1 cellular context compared by ENCODE assay signal in the genomic region with DNA sequence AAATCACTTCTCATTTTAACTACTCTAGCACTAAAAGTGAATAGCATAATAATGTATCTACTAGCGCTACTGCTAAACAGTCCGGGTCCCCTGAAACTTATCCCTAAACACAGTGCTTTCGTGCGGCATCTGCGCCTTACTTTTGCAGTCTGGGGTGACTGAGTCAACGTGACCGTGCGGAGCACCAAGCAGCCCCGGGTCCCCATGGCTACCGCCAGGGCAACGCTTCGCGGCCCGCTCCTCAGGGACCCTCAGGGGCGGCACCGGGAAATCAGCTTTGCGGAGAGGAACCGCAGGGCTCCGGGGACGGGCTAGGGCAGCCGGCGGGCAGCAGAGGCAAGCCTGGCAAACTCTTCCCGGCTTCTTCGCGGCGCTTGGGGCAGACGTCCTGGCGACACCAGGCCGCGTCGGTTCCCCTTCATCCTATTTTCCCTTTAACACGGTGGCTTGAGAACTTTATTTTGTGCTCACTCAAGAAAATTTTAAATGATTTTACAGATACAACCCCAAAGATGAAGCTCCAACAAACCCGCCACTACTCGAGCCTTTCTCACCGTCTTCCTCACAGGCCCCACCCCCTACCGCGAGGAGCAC.
A peak's percentile ranks its signal among the peaks of the same experiment; 100 is the strongest.
TF ChIP-seq lines count a peak whose summit lies in the region.

No MANE protein-coding gene starts in this region.

TF ChIP-seq in A549, 52 proteins besides CTCF, POLR2A, EP300 and RAD21 (continued from another document):
- TF ChIP-seq, protein P1, sequence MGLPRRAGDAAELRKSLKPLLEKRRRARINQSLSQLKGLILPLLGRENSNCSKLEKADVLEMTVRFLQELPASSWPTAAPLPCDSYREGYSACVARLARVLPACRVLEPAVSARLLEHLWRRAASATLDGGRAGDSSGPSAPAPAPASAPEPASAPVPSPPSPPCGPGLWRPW (IDR thresholded peaks at IDR 0.05) = no peak
- TF ChIP-seq, protein P2, sequence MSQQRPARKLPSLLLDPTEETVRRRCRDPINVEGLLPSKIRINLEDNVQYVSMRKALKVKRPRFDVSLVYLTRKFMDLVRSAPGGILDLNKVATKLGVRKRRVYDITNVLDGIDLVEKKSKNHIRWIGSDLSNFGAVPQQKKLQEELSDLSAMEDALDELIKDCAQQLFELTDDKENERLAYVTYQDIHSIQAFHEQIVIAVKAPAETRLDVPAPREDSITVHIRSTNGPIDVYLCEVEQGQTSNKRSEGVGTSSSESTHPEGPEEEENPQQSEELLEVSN (IDR thresholded peaks at IDR 0.05; ENCODE audit: borderline replicate concordance, low read depth) = no peak
- TF ChIP-seq RNF2 (IDR thresholded peaks at IDR 0.05; ENCODE audit: borderline replicate concordance, low read depth) (0 out of 2 replicates have a peak, but pooled peaks have one; percentile 45), HOXB13 (CRISPR knock-in tag; IDR thresholded peaks at IDR 0.05; ENCODE audit: low read depth) (no peak), PHF8 (IDR thresholded peaks at IDR 0.05; ENCODE audit: borderline replicate concordance, low read depth) (peak; percentile 68; the same call in 1 of the 2 replicates), HDAC2 (IDR thresholded peaks at IDR 0.05) (no peak), RFX5 (IDR thresholded peaks at IDR 0.05) (no peak), MYC (IDR thresholded peaks at IDR 0.05; ENCODE audit: borderline replicate concordance, low read length) (no peak), EHF (CRISPR knock-in tag; IDR thresholded peaks at IDR 0.05) (no peak), CEBPB (IDR thresholded peaks at IDR 0.05) (no peak), JUN (IDR thresholded peaks at IDR 0.05) (peak in 1 of 2 experiments; percentile 4; a peak in 1 of 5 replicates), HOXA7 (CRISPR knock-in tag; IDR thresholded peaks at IDR 0.05) (no peak), GATA3 (IDR thresholded peaks at IDR 0.05; ENCODE audit: borderline replicate concordance) (no peak), RCOR1 (IDR thresholded peaks at IDR 0.05; ENCODE audit: low read depth, low read length) (no peak), ZC3H11A (IDR thresholded peaks at IDR 0.05) (no peak), FOSL2 (IDR thresholded peaks at IDR 0.05) (no peak), FOSL2 (CRISPR knock-in tag; IDR thresholded peaks at IDR 0.05) (no peak), HEYL (CRISPR knock-in tag; IDR thresholded peaks at IDR 0.05) (no peak), TP53 (CRISPR knock-in tag; IDR thresholded peaks at IDR 0.05) (no peak), RARB (CRISPR knock-in tag; IDR thresholded peaks at IDR 0.05) (no peak), FOSB (CRISPR knock-in tag; IDR thresholded peaks at IDR 0.05) (no peak), NR3C1 (IDR thresholded peaks at IDR 0.05) (no peak), ZFP36 (IDR thresholded peaks at IDR 0.05; ENCODE audit: borderline replicate concordance, partially characterized antibody) (no peak), ESRRA (IDR thresholded peaks at IDR 0.05; ENCODE audit: borderline replicate concordance, low read length) (no peak), HOXB5 (CRISPR knock-in tag; IDR thresholded peaks at IDR 0.05) (no peak), CBX2 (IDR thresholded peaks at IDR 0.05; ENCODE audit: borderline replicate concordance, low read depth) (no peak), TFCP2L1 (CRISPR knock-in tag; IDR thresholded peaks at IDR 0.05) (no peak), BHLHE40 (IDR thresholded peaks at IDR 0.05; ENCODE audit: low read depth, low read length) (0 out of 2 replicates have a peak, but pooled peaks have one; percentile 26), CHD2 (IDR thresholded peaks at IDR 0.05; ENCODE audit: low read length, partially characterized antibody) (no peak), CBX8 (IDR thresholded peaks at IDR 0.05) (no peak), ZSCAN20 (CRISPR knock-in tag; IDR thresholded peaks at IDR 0.05) (no peak), CHD4 (IDR thresholded peaks at IDR 0.05; ENCODE audit: borderline replicate concordance) (no peak), EHMT2 (IDR thresholded peaks at IDR 0.05; ENCODE audit: low read depth) (no peak), SMC3 (IDR thresholded peaks at IDR 0.05) (no peak), SREBF2 (IDR thresholded peaks at IDR 0.05) (no peak)
- TF ChIP-seq, protein P3, sequence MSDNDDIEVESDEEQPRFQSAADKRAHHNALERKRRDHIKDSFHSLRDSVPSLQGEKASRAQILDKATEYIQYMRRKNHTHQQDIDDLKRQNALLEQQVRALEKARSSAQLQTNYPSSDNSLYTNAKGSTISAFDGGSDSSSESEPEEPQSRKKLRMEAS (IDR thresholded peaks at IDR 0.05) = peak; percentile 88
- TF ChIP-seq, protein P4, sequence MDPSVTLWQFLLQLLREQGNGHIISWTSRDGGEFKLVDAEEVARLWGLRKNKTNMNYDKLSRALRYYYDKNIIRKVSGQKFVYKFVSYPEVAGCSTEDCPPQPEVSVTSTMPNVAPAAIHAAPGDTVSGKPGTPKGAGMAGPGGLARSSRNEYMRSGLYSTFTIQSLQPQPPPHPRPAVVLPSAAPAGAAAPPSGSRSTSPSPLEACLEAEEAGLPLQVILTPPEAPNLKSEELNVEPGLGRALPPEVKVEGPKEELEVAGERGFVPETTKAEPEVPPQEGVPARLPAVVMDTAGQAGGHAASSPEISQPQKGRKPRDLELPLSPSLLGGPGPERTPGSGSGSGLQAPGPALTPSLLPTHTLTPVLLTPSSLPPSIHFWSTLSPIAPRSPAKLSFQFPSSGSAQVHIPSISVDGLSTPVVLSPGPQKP (IDR thresholded peaks at IDR 0.05; ENCODE audit: low read depth, low read length) = no peak
- TF ChIP-seq, protein P5, sequence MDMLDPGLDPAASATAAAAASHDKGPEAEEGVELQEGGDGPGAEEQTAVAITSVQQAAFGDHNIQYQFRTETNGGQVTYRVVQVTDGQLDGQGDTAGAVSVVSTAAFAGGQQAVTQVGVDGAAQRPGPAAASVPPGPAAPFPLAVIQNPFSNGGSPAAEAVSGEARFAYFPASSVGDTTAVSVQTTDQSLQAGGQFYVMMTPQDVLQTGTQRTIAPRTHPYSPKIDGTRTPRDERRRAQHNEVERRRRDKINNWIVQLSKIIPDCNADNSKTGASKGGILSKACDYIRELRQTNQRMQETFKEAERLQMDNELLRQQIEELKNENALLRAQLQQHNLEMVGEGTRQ (IDR thresholded peaks at IDR 0.05) = no peak
